8 cellular contexts compared by ENCODE assay signal in the genomic region with DNA sequence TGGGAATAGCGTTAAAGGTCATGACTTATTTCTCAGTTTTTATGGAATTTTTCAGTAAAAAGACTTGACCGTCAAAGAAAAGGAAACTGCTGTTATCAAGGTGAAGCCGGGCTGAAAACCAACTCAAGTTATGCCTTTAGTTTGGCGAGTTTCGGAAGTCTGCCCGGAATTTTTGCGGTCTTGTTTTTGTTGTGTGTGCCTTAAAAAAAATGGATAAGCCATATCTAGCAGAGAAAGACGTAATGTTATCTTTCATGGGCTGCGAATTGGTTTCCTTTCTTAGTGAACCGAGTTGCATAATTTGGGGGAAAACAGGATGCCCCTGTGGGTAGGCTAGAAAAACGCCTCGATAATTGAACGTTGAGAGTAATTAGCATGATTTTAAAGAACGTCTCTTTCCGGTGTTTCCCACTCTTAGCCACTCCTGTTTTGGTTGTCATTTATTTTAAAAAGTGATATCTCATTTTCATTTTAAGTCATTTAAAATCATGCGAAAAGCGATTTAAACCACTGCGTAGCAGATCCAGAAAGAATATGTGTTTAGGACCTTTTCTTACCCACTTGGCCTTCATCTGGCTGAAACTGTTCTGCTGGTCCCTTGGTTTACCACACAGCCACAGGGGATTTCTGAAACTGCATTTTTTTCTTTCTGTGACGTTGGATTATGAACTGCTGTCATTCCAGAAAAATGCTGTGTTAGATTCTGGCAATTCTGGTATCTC. TPM values are rescaled to one million over a fixed set of nuclear protein-coding genes. Genes with fewer than 3 reads are reported as not detected.
DNase-seq lines count a peak whose midpoint lies in the region; ATAC-seq and TF ChIP-seq lines count a peak whose summit lies in the region.

No MANE protein-coding gene starts in this region.

- no peak for TF ChIP-seq CTCF in BJ (IDR thresholded peaks at IDR 0.05; ENCODE audit: insufficient read depth, low read depth, low read length)

- 0 to 1% methylated on average over 19 of the region's 19 CpGs for WGBS in esophagus, 2 donors
- WGBS in trophoblast cell (ENCODE audit: extremely low coverage, insufficient coverage, insufficient read length), result no CpG with 5 or more reads among the region's 19 CpGs

- no peak overlapping the region for H3K23ac ChIP-seq in trophoblast cell (ENCODE audit: low read length)

- peak overlapping the region; percentile 96 for H3K4me2 ChIP-seq in trophoblast cell (ENCODE audit: low read length)

- H3K4ac ChIP-seq in trophoblast cell (ENCODE audit: low read depth, low read length), result peak overlapping the region; percentile 87

- H3K36me3 ChIP-seq in BJ (ENCODE audit: control insufficient read depth, insufficient read depth, low read length) (peaks cover 16% of the 10 kb centered on the region), MG63 (peaks cover 50% of the 10 kb centered on the region), esophagus (ENCODE audit: control insufficient read depth in 2 of 2, insufficient read depth in 2 of 2, low read length in 1 of 2) (peaks cover 6 to 15% of the 10 kb centered on the region in 2 donors), trophoblast cell (ENCODE audit: control insufficient read depth in 1 of 2, insufficient read depth in 2 of 2, low read length in 2 of 2) (peaks cover 10 to 20% of the 10 kb centered on the region in 2 experiments)

- H2BK12ac ChIP-seq in trophoblast cell (ENCODE audit: low read length), result no peak overlapping the region

- H3K79me1 ChIP-seq in trophoblast cell (ENCODE audit: low read length), result peaks cover 15% of the 10 kb centered on the region

- H3K27ac ChIP-seq in esophagus (ENCODE audit: low read depth in 2 of 2, low read length in 1 of 2), result peak overlapping the region; percentile 80 to 100
- no peak overlapping the region for H3K27ac ChIP-seq in trophoblast cell (ENCODE audit: low read depth, low read length)

- H3K4me1 Mint-ChIP-seq in activated CD8-positive, alpha-beta T cell treated with anti-CD3 and anti-CD28 coated beads, Interleukin-2, amount 10 ng/mL, durations not matched to agents 7 days and 5 days (ENCODE audit: low read depth), result peaks cover 49% of the 10 kb centered on the region

- H4K12ac ChIP-seq in trophoblast cell (ENCODE audit: low read depth, low read length), result no peak overlapping the region

- peaks cover 2 to 11% of the 10 kb centered on the region in 2 donors for H3K4me1 ChIP-seq in esophagus (ENCODE audit: control insufficient read depth in 2 of 2, insufficient read depth in 2 of 2, low read length in 1 of 2)
- peaks cover 0 to 2% of the 10 kb centered on the region in 2 experiments for H3K4me1 ChIP-seq in trophoblast cell (ENCODE audit: control insufficient read depth in 1 of 2, insufficient read depth in 2 of 2, low read length in 2 of 2)

- CTCF ChIA-PET in BJ (lab: Yijun Ruan, JAX), result interaction anchor here (1.3 to 3.1 kb wide), 3 partner anchors 375 to 379 kb away, joined by 3 to 17 read pairs (median 8); no protein-coding TSS in a partner anchor
- CTCF ChIA-PET in activated CD8-positive, alpha-beta T cell treated with anti-CD3 and anti-CD28 coated beads, Interleukin-2, amount 10 ng/mL, durations not matched to agents 7 days and 5 days (lab: Charles Lee), result interaction anchor here (0.8 to 3.3 kb wide), 13 partner anchors 23 to 379 kb away, joined by 3 to 29 read pairs (median 6); no protein-coding TSS in a partner anchor

- ATAC-seq in activated CD8-positive, alpha-beta T cell treated with anti-CD3 and anti-CD28 coated beads, Interleukin-2, amount 10 ng/mL, durations not matched to agents 7 days and 5 days, result peak; percentile 14
- no peak for ATAC-seq in HG03439 (IDR thresholded peaks at IDR 0.05; ENCODE audit: unreplicated experiment)

- peak overlapping the region; percentile 14 for H3K9ac ChIP-seq in trophoblast cell (ENCODE audit: low read length)

- H3K4me3 ChIP-seq in BJ (ENCODE audit: low read depth, low read length) (peak overlapping the region; percentile 67), MG63 (peak overlapping the region; percentile 77), esophagus (ENCODE audit: low read depth in 1 of 2, low read length in 2 of 2) (peak overlapping the region; percentile 84 to 96), trophoblast cell (ENCODE audit: low read depth, low read length) (peak overlapping the region; percentile 54)

- no peaks in the 10 kb centered on the region for H3K9me3 ChIP-seq in MG63
- no peaks in the 10 kb centered on the region for H3K9me3 ChIP-seq in esophagus (ENCODE audit: control insufficient read depth in 2 of 2, insufficient read depth in 1 of 2, low read depth in 1 of 2, low read length in 1 of 2)
- H3K9me3 ChIP-seq in trophoblast cell (ENCODE audit: insufficient read depth, low read depth, low read length), result peaks cover 2% of the 10 kb centered on the region

- no peak overlapping the region for H4K8ac ChIP-seq in trophoblast cell (ENCODE audit: low read depth, low read length)

- peaks cover 61% of the 10 kb centered on the region for H3K36me3 Mint-ChIP-seq in activated CD8-positive, alpha-beta T cell treated with anti-CD3 and anti-CD28 coated beads, Interleukin-2, amount 10 ng/mL, durations not matched to agents 7 days and 5 days (ENCODE audit: low read depth)

- no peak overlapping the region for H2AK5ac ChIP-seq in trophoblast cell (ENCODE audit: low read length)

- no peaks in the 10 kb centered on the region for H3K9me3 Mint-ChIP-seq in activated CD8-positive, alpha-beta T cell treated with anti-CD3 and anti-CD28 coated beads, Interleukin-2, amount 10 ng/mL, durations not matched to agents 7 days and 5 days (ENCODE audit: insufficient read depth)

- no peak overlapping the region for H2BK120ac ChIP-seq in trophoblast cell (ENCODE audit: insufficient read depth, low read length, poor library complexity)

- H3K14ac ChIP-seq in trophoblast cell (ENCODE audit: low read length), result no peak overlapping the region

- peak overlapping the region; percentile 95 for H3K4me3 Mint-ChIP-seq in activated CD8-positive, alpha-beta T cell treated with anti-CD3 and anti-CD28 coated beads, Interleukin-2, amount 10 ng/mL, durations not matched to agents 7 days and 5 days

- H3K27me3 ChIP-seq in BJ (ENCODE audit: control insufficient read depth, insufficient read depth, low read length), result no peaks in the 10 kb centered on the region
- no peaks in the 10 kb centered on the region for H3K27me3 ChIP-seq in MG63
- no peaks in the 10 kb centered on the region for H3K27me3 ChIP-seq in esophagus (ENCODE audit: control insufficient read depth in 1 of 2, insufficient read depth in 2 of 2, low read length in 2 of 2)
- no peaks in the 10 kb centered on the region for H3K27me3 ChIP-seq in trophoblast cell (ENCODE audit: insufficient read depth, low read length)

- H3K27ac Mint-ChIP-seq in activated CD8-positive, alpha-beta T cell treated with anti-CD3 and anti-CD28 coated beads, Interleukin-2, amount 10 ng/mL, durations not matched to agents 7 days and 5 days, result peak overlapping the region; percentile 97

- H3K18ac ChIP-seq in trophoblast cell (ENCODE audit: low read length), result no peak overlapping the region

- DNase-seq in BJ (ENCODE audit: low read depth), result no peak
- peak; percentile 29 for DNase-seq in GM19240 (ENCODE audit: insufficient read length, low spot score)
- peak; percentile 24 for DNase-seq in MG63
- DNase-seq in activated CD8-positive, alpha-beta T cell treated with anti-CD3 and anti-CD28 coated beads, Interleukin-2, amount 10 ng/mL, durations not matched to agents 7 days and 5 days, result peak; percentile 75
- peak in 1 of 2 donors; percentile 73 for DNase-seq in trophoblast cell
- no peak for DNase-seq in foreskin melanocyte

- no peak overlapping the region for H2AFZ ChIP-seq in trophoblast cell (ENCODE audit: insufficient read depth, low read length, poor library complexity)

- H3K27me3 Mint-ChIP-seq in activated CD8-positive, alpha-beta T cell treated with anti-CD3 and anti-CD28 coated beads, Interleukin-2, amount 10 ng/mL, durations not matched to agents 7 days and 5 days (ENCODE audit: low read depth), result no peaks in the 10 kb centered on the region

- no peak overlapping the region for H4K91ac ChIP-seq in trophoblast cell (ENCODE audit: low read depth, low read length)

- H2BK5ac ChIP-seq in trophoblast cell (ENCODE audit: low read depth, low read length, poor library complexity), result no peak overlapping the region

- peaks cover 10% of the 10 kb centered on the region for H3K79me2 ChIP-seq in trophoblast cell (ENCODE audit: control insufficient read depth, insufficient read depth, low read length, poor library complexity)

- POLR2A ChIA-PET in BJ (lab: Charles Lee), result interaction anchor here (0.6 to 2.1 kb wide), 5 partner anchors 23 to 330 kb away, joined by 3 to 7 read pairs (median 5); no protein-coding TSS in a partner anchor
- POLR2A ChIA-PET in activated CD8-positive, alpha-beta T cell treated with anti-CD3 and anti-CD28 coated beads, Interleukin-2, amount 10 ng/mL, durations not matched to agents 7 days and 5 days (lab: Charles Lee), result interaction anchor here (0.9 to 7.9 kb wide), 29 partner anchors 10 to 379 kb away, joined by 3 to 298 read pairs (median 7); partner anchors contain the start of gene RPL24

RNA-seq across cellular contexts. Expression of gene NFKBIZ, which starts 1.2 kb away (rescaled TPM):
- polyA plus RNA-seq in BJ (2011; rRNA removed) (41.6 and 50.1 TPM in 2 replicates), esophagus (10 to 100 TPM; 14.4 to 30.3 TPM)
- 139 and 188 TPM in 2 replicates for polyA minus RNA-seq in BJ (2011; rRNA and poly(A)+ RNA removed)
- 7.4 and 19.1 TPM in 2 replicates for total RNA-seq in MG63 (2014; rRNA removed; shearing (Covaris generic); ENCODE audit: low replicate concordance)
- total RNA-seq in activated CD8-positive, alpha-beta T cell treated with anti-CD3 and anti-CD28 coated beads, Interleukin-2, amount 10 ng/mL, durations not matched to agents 7 days and 5 days, result 10 to 100 TPM; 45.3 to 48.1 TPM
- 5.7 and 6.0 TPM in 2 replicates for polyA plus RNA-seq in trophoblast cell (2013)

Comparison
In these comparisons a context has a peak if more than half of its experiments do, and no peak if none do; other contexts are left out.
1. DNase-seq: peak in GM19240 (single experiment), MG63 (single experiment) and activated CD8-positive, alpha-beta T cell treated with anti-CD3 and anti-CD28 coated beads, Interleukin-2, amount 10 ng/mL, durations not matched to agents 7 days and 5 days (single experiment); none in BJ (single experiment) and foreskin melanocyte (single experiment).
2. Peak in every context shown above with its lines, with median percentiles within 50 percentile points of each other: H3K4me3 ChIP-seq.